Comparison of ENCODE assay signal across 15 cellular contexts in genomic region chr3:82087958-82088357, GRCh38.
A peak's percentile ranks its signal among the peaks of the same experiment; 100 is the strongest.
DNase-seq lines count a peak whose midpoint lies in the region; ATAC-seq and TF ChIP-seq lines count a peak whose summit lies in the region.
"Had no signal": no experiment of that assay in that cellular context is flagged by ENCODE, and none has a peak within 500 bp of the region (broad histone marks: within the 10 kb centered on the region; RNA-seq: fewer than 3 reads in every experiment).

No MANE protein-coding gene starts in this region.

- H3K4me3 ChIP-seq in mesenchymal stem cell (ENCODE audit: insufficient read depth in 1 of 2, low read depth in 1 of 2, low read length in 2 of 2) (no peak overlapping the region), suprapubic skin (no peak overlapping the region)
- H3K4me3 ChIP-seq: K562, psoas muscle, thyroid gland had no signal

- H3K4ac ChIP-seq in mesenchymal stem cell (ENCODE audit: low read depth in 1 of 2, low read length in 2 of 2) = no peak overlapping the region

- H3K9ac ChIP-seq in mesenchymal stem cell (ENCODE audit: low read length) = peak overlapping the region; percentile 66

- no peak for TF ChIP-seq EP300 in suprapubic skin (IDR thresholded peaks at IDR 0.05)

- no peak overlapping the region for H2BK120ac ChIP-seq in mesenchymal stem cell (ENCODE audit: low read depth, low read length)

- no peak overlapping the region for H3K18ac ChIP-seq in mesenchymal stem cell (ENCODE audit: low read depth in 1 of 2, low read length in 2 of 2)

- H3K79me1 ChIP-seq in mesenchymal stem cell (replicated peaks; ENCODE audit: low read length, poor library complexity, severe bottlenecking) = no peaks in the 10 kb centered on the region

- ATAC-seq in HG03280 (IDR thresholded peaks at IDR 0.05; ENCODE audit: unreplicated experiment) = no peak
- no peak for ATAC-seq in HG03139 (IDR thresholded peaks at IDR 0.05; ENCODE audit: unreplicated experiment)
- ATAC-seq in GM19035 (IDR thresholded peaks at IDR 0.05; ENCODE audit: unreplicated experiment) = no peak
- ATAC-seq: K562, psoas muscle had no signal

- DNase-seq in AG20443 (ENCODE audit: low spot score) (peak; percentile 80), NCI-H226 (peak; percentile 35), dedifferentiated amniotic fluid mesenchymal stem cell (ENCODE audit: extremely low spot score) (peak; percentile 66), mesenchymal stem cell (peak; percentile 49), suprapubic skin (ENCODE audit: low spot score in 2 of 2) (no peak)
- DNase-seq: head of caudate nucleus, NCI-H2171, psoas muscle, thyroid gland, WERI-Rb-1 had no signal

- H3K27me3 ChIP-seq in mesenchymal stem cell (ENCODE audit: control insufficient read depth in 1 of 2, insufficient read depth in 1 of 2, low read length in 2 of 2) (no peaks in the 10 kb centered on the region), suprapubic skin (no peaks in the 10 kb centered on the region)
- H3K27me3 ChIP-seq: thyroid gland had no signal

- no peak overlapping the region for H2BK5ac ChIP-seq in mesenchymal stem cell (ENCODE audit: low read depth, low read length, poor library complexity, severe bottlenecking)

- no peak overlapping the region for H3K14ac ChIP-seq in mesenchymal stem cell (ENCODE audit: low read length in 2 of 2)

- no peaks in the 10 kb centered on the region for H3K36me3 ChIP-seq in mesenchymal stem cell (ENCODE audit: control insufficient read depth in 1 of 2, insufficient read depth in 2 of 2, low read depth in 1 of 2, low read length in 2 of 2)
- H3K36me3 ChIP-seq in suprapubic skin = no peaks in the 10 kb centered on the region
- H3K36me3 ChIP-seq: thyroid gland, WERI-Rb-1 had no signal

- TF ChIP-seq CTCF in suprapubic skin (IDR thresholded peaks at IDR 0.05) = no peak

- H4K8ac ChIP-seq in mesenchymal stem cell (ENCODE audit: low read length) = no peak overlapping the region

- H2BK12ac ChIP-seq in mesenchymal stem cell (ENCODE audit: low read length in 2 of 2) = no peak overlapping the region

- no peak overlapping the region for H2AK5ac ChIP-seq in mesenchymal stem cell (ENCODE audit: low read length, severe bottlenecking)

- no peak overlapping the region for H2BK15ac ChIP-seq in mesenchymal stem cell (ENCODE audit: low read depth, poor library complexity, severe bottlenecking)

- 36% methylated on average over 2 of the region's 2 CpGs for WGBS in mesenchymal stem cell
- WGBS in suprapubic skin = 51% methylated on average over 2 of the region's 2 CpGs

- H4K91ac ChIP-seq in mesenchymal stem cell (ENCODE audit: low read length) = no peak overlapping the region

- TF ChIP-seq POLR2A in suprapubic skin (IDR thresholded peaks at IDR 0.05) = no peak

- H3K9me3 ChIP-seq in mesenchymal stem cell (ENCODE audit: control insufficient read depth, low read length) = no peaks in the 10 kb centered on the region
- H3K9me3 ChIP-seq in suprapubic skin = no peaks in the 10 kb centered on the region
- H3K9me3 ChIP-seq: psoas muscle, thyroid gland had no signal

- no peak overlapping the region for H2AFZ ChIP-seq in mesenchymal stem cell (ENCODE audit: low read depth, low read length)

- no peak overlapping the region for H3K4me2 ChIP-seq in mesenchymal stem cell (ENCODE audit: low read length, poor library complexity, severe bottlenecking)

- no peak overlapping the region for H3K23ac ChIP-seq in mesenchymal stem cell (ENCODE audit: low read length in 2 of 2)

- peak overlapping the region; percentile 72 for H3K27ac ChIP-seq in mesenchymal stem cell (ENCODE audit: low read length, poor library complexity, severe bottlenecking)
- H3K27ac ChIP-seq in suprapubic skin = no peak overlapping the region
- H3K27ac ChIP-seq: C4-2B, psoas muscle, thyroid gland, WERI-Rb-1 had no signal

- H3K4me1 ChIP-seq in mesenchymal stem cell (ENCODE audit: control insufficient read depth, insufficient read depth, low read depth, low read length) = peaks cover 2% of the 10 kb centered on the region
- no peaks in the 10 kb centered on the region for H3K4me1 ChIP-seq in suprapubic skin
- H3K4me1 ChIP-seq: psoas muscle, thyroid gland had no signal

Comparison
In these comparisons a context has a peak if more than half of its experiments do, and no peak if none do; other contexts are left out.
1. DNase-seq: peak in AG20443 (single experiment), NCI-H226 (single experiment), dedifferentiated amniotic fluid mesenchymal stem cell (single experiment) and mesenchymal stem cell (single experiment); none in suprapubic skin (0 of 2).